8 cellular contexts compared by ENCODE assay signal in the genomic region with DNA sequence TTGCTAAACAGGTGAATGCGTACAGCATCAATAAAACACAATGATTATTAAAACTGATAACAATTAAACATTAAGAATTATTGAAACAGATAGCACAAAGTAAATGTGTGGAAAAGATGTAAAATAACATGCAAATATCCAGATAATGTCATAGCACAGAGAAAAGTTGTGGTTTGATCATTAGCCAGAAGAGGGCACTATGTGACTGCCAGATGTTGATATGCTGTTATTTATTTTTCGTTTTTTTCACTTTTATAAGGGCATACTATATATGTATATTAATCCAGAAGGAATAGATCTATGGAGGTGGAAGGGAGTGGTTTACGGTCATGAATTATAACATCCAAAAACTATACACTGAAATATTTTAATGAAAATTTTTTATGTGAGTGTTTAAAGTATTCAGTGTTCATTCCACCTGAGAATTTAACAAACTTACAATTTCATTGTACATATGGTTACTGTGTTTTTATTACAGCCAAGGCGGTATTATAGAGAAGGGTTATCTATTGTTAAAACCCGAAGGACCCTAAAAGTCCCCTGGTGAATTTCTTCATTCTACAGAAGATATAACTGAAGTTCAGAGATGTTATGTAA.
A peak's percentile ranks its signal among the peaks of the same experiment; 100 is the strongest.
DNase-seq lines count a peak whose midpoint lies in the region; ATAC-seq and TF ChIP-seq lines count a peak whose summit lies in the region.

No MANE protein-coding gene starts in this region.

- H3K9me3 ChIP-seq in mucosa of descending colon: no peaks in the 10 kb centered on the region

- no peak overlapping the region for H3K4me3 ChIP-seq in AG10803 (ENCODE audit: low read length)
- no peak overlapping the region for H3K4me3 ChIP-seq in cardiac fibroblast (replicated peaks in 1 of 2; ENCODE audit: low read depth in 2 of 2, low read length in 2 of 2)
- no peak overlapping the region for H3K4me3 ChIP-seq in mucosa of descending colon

- DNase-seq in AG10803 (ENCODE audit: low read depth) (peak; percentile 46), NCI-H1694 treated with DMSO at 0.1 percent for 48 hours (lab: John Stamatoyannopoulos, UW) (peak; percentile 32), cardiac fibroblast (ENCODE audit: low read depth in 2 of 2) (peak; percentile 63 to 69), mucosa of descending colon (peak in 1 of 3 donors; percentile 58), HPDE6-E6E7 (ENCODE audit: extremely low spot score) (no peak)
- DNase-seq in NK-92 treated with Interleukin-12 subunit alpha and Interleukin-12 subunit beta, amount 100 ng/mL, for 24 hours (lab: John Stamatoyannopoulos, UW): no peak

- TF ChIP-seq CTCF in AG10803 (conservative IDR thresholded peaks at IDR 0.05; ENCODE audit: low read length) (peak; percentile 70), GM12874 (IDR thresholded peaks at IDR 0.05; ENCODE audit: insufficient read depth, low read depth, low read length) (peak; percentile 43; the same call in 1 of the 2 replicates), cardiac fibroblast (IDR thresholded peaks at IDR 0.05; ENCODE audit: low read depth, low read length) (peak; percentile 48), mucosa of descending colon (IDR thresholded peaks at IDR 0.05) (peak; percentile 24)

- no peaks in the 10 kb centered on the region for H3K4me1 ChIP-seq in mucosa of descending colon (ENCODE audit: low read depth)

- H3K36me3 ChIP-seq in mucosa of descending colon (ENCODE audit: low read depth): no peaks in the 10 kb centered on the region

- ATAC-seq in mucosa of descending colon (peak; percentile 54), GM18511 (IDR thresholded peaks at IDR 0.05; ENCODE audit: unreplicated experiment) (no peak)

- intact Hi-C loops in mucosa of descending colon (cut with DNase I, micrococcal nuclease): loop anchor here (10.0 kb wide), 4 partner anchors 278 to 992 kb away; no protein-coding TSS in a partner anchor

Comparison
In these comparisons a context has a peak if more than half of its experiments do, and no peak if none do; other contexts are left out.
1. DNase-seq: peak in AG10803 (single experiment), NCI-H1694 treated with DMSO at 0.1 percent for 48 hours (single experiment) and cardiac fibroblast (2 of 2); none in HPDE6-E6E7 (single experiment) and NK-92 treated with Interleukin-12 subunit alpha and Interleukin-12 subunit beta, amount 100 ng/mL, for 24 hours (single experiment).
2. Peak in every context shown above with its lines, with median percentiles within 50 percentile points of each other: CTCF ChIP-seq.